Comparison of ENCODE assay signal across 17 cellular contexts in genomic region chr5:76209297-76209696, GRCh38.
DNase-seq lines count a peak whose midpoint lies in the region; ATAC-seq, FAIRE-seq and TF ChIP-seq lines count a peak whose summit lies in the region.
"Had no signal": no experiment of that assay in that cellular context is flagged by ENCODE, and none has a peak within 500 bp of the region (broad histone marks: within the 10 kb centered on the region; RNA-seq: fewer than 3 reads in every experiment).

No MANE protein-coding gene starts in this region.

- intact Hi-C loops in HCT116 (cut with micrococcal nuclease) = no loop called here
- intact Hi-C loops in PC-3 (cut with micrococcal nuclease) = no loop called here

- FAIRE-seq in urothelium cell line (lab: Jason Lieb, UNC) = no peak
- FAIRE-seq in GM12891 (lab: Jason Lieb, UNC) = no peak

- no peak overlapping the region for H2AFZ ChIP-seq in DND-41 (ENCODE audit: low read depth, low read length)
- no peak overlapping the region for H2AFZ ChIP-seq in HCT116 (ENCODE audit: low read depth, low read length, poor library complexity, severe bottlenecking)
- no peak overlapping the region for H2AFZ ChIP-seq in PC-3 (ENCODE audit: low read length)

- H3K27ac ChIP-seq in DND-41 (ENCODE audit: low read length) = no peak overlapping the region
- no peak overlapping the region for H3K27ac ChIP-seq in HCT116 (ENCODE audit: low read depth, low read length)
- H3K27ac ChIP-seq in PC-3 (ENCODE audit: low read length) = no peak overlapping the region
- H3K27ac ChIP-seq: BLaER1 treated with 17β-estradiol and CSF1 and Interleukin-3, amounts not matched to agents 10 nM and 100 nM; tibial nerve had no signal

- H3K27me3 ChIP-seq in DND-41 (ENCODE audit: insufficient read depth, low read length, poor library complexity) (no peaks in the 10 kb centered on the region), HCT116 (ENCODE audit: insufficient read depth, low read length) (peaks cover 11% of the 10 kb centered on the region), PC-3 (ENCODE audit: low read length) (peaks cover 4% of the 10 kb centered on the region; the same call in 1 of the 2 replicates)
- H3K27me3 ChIP-seq: BLaER1 treated with 17β-estradiol and CSF1 and Interleukin-3, amounts not matched to agents 10 nM and 100 nM; tibial nerve had no signal

- H4K20me1 ChIP-seq in DND-41 (ENCODE audit: insufficient read depth, low read length) (no peaks in the 10 kb centered on the region), HCT116 (ENCODE audit: insufficient read depth) (no peaks in the 10 kb centered on the region), PC-3 (ENCODE audit: low read length) (no peaks in the 10 kb centered on the region)
- H4K20me1 ChIP-seq: BLaER1 treated with 17β-estradiol and CSF1 and Interleukin-3, amounts not matched to agents 10 nM and 100 nM had no signal

- no peak overlapping the region for H3K4me2 ChIP-seq in DND-41 (ENCODE audit: insufficient read depth, low read length)
- H3K4me2 ChIP-seq in HCT116 (ENCODE audit: low read length) = no peak overlapping the region
- no peak overlapping the region for H3K4me2 ChIP-seq in PC-3 (ENCODE audit: low read length)
- H3K4me2 ChIP-seq: BLaER1 treated with 17β-estradiol and CSF1 and Interleukin-3, amounts not matched to agents 10 nM and 100 nM had no signal

- H3K4me1 ChIP-seq in DND-41 (ENCODE audit: insufficient read depth, low read length) (no peaks in the 10 kb centered on the region), HCT116 (ENCODE audit: control insufficient read depth in 1 of 2, insufficient read depth in 2 of 2, low read length in 2 of 2) (no peaks in the 10 kb centered on the region), PC-3 (ENCODE audit: insufficient read depth, low read length) (no peaks in the 10 kb centered on the region)

- no peak for DNase-seq in DND-41
- no peak for DNase-seq in HCT116 (ENCODE audit: low read depth, low spot score)
- DNase-seq in PC-3 = peak; percentile 6
- DNase-seq in iPS-NIHi11 (ENCODE audit: low spot score) = peak; percentile 32
- DNase-seq in urothelium cell line (ENCODE audit: low spot score) = no peak
- no peak for DNase-seq in GM12891 (ENCODE audit: insufficient read length, low spot score)
- DNase-seq: activated CD4-positive, alpha-beta T cell treated with anti-CD3 and anti-CD28 coated beads for 48 hours; anterior cingulate cortex; hypothalamus; IMR-90; NCI-H1436; right cardiac atrium; stimulated activated CD4-positive, alpha-beta T cell treated with anti-CD3 and anti-CD28 coated beads, Interleukin-15, amount 100 ng/mL, for 24 hours; stimulated activated naive CD4-positive, alpha-beta T cell had no signal

- H3K79me2 ChIP-seq in DND-41 (ENCODE audit: insufficient read depth, low read length) (no peaks in the 10 kb centered on the region), HCT116 (ENCODE audit: insufficient read depth, low read length) (no peaks in the 10 kb centered on the region), PC-3 (ENCODE audit: low read length) (no peaks in the 10 kb centered on the region)

- no peaks in the 10 kb centered on the region for H3F3A ChIP-seq in PC-3 (ENCODE audit: low read length, unreplicated experiment)

- RAD21 ChIA-PET in HCT116 (lab: Charles Lee; ENCODE audit: low non-redundant PET in 1 of 2, low total read pairs in 2 of 2, uncharacterized antibody in 2 of 2, unreplicated experiment in 2 of 2) = no interaction called here

- H3K4me3 ChIP-seq in DND-41 (ENCODE audit: low read depth in 1 of 2, low read length in 2 of 2) (no peak overlapping the region), HCT116 (replicated peaks in 1 of 2; ENCODE audit: low read depth in 1 of 2, low read length in 2 of 2) (no peak overlapping the region), PC-3 (ENCODE audit: low read length) (no peak overlapping the region)
- H3K4me3 ChIP-seq: BLaER1 treated with 17β-estradiol and CSF1 and Interleukin-3, amounts not matched to agents 10 nM and 100 nM; tibial nerve had no signal

- ATAC-seq in DND-41 (ENCODE audit: insufficient read depth, low read depth) (no peak), HCT116 (no peak), PC-3 (no peak), HG03196 (IDR thresholded peaks at IDR 0.05; ENCODE audit: unreplicated experiment) (no peak)
- ATAC-seq: right cardiac atrium had no signal

- H3K36me3 ChIP-seq in DND-41 (ENCODE audit: insufficient read depth, low read length) (no peaks in the 10 kb centered on the region), HCT116 (ENCODE audit: control insufficient read depth in 1 of 2, insufficient read depth in 2 of 2, low read length in 2 of 2) (no peaks in the 10 kb centered on the region), PC-3 (ENCODE audit: low read depth, low read length) (no peaks in the 10 kb centered on the region)
- H3K36me3 ChIP-seq: BLaER1 treated with 17β-estradiol and CSF1 and Interleukin-3, amounts not matched to agents 10 nM and 100 nM; tibial nerve had no signal

- H3K9me2 ChIP-seq in HCT116 (ENCODE audit: insufficient read depth) = no peaks in the 10 kb centered on the region
- no peaks in the 10 kb centered on the region for H3K9me2 ChIP-seq in PC-3 (replicated peaks; ENCODE audit: low read length)

- BruUV-seq in HCT116 (replicated peaks; lab: Mats Ljungman, UMichigan) (no TSS peak), PC-3 (replicated peaks; lab: Mats Ljungman, UMichigan) (no TSS peak)

- no peak; the same call in 1 of the 2 replicates for TF ChIP-seq RAD21 in HCT116 (IDR thresholded peaks at IDR 0.05; ENCODE audit: low read depth)

- TF ChIP-seq POLR2A in HCT116 (IDR thresholded peaks at IDR 0.05; ENCODE audit: borderline replicate concordance, extremely low read depth, insufficient read depth, insufficient read length) = no peak
- no peak for TF ChIP-seq POLR2A in GM12891 (IDR thresholded peaks at IDR 0.05; ENCODE audit: low read depth, low read length)

- POLR2A ChIA-PET in HCT116 (lab: Charles Lee) (no interaction called here), PC-3 (lab: Charles Lee; ENCODE audit: unreplicated experiment) (no interaction called here)

- H3K9me3 ChIP-seq in DND-41 (ENCODE audit: insufficient read depth, low read length, severe bottlenecking) (no peaks in the 10 kb centered on the region), HCT116 (ENCODE audit: control insufficient read depth in 1 of 2, insufficient read depth in 1 of 2, low read depth in 1 of 2, low read length in 2 of 2) (no peaks in the 10 kb centered on the region), PC-3 (ENCODE audit: low read length) (no peaks in the 10 kb centered on the region)

- peak; percentile 38 for TF ChIP-seq CTCF in DND-41 (IDR thresholded peaks at IDR 0.05; ENCODE audit: borderline replicate concordance, extremely low read depth, low read length, poor library complexity, severe bottlenecking)
- TF ChIP-seq CTCF in HCT116 (IDR thresholded peaks at IDR 0.05 in 2 of 3, conservative IDR thresholded peaks at IDR 0.05 in 1 of 3; ENCODE audit: borderline replicate concordance in 1 of 3, insufficient read depth in 1 of 3, low read depth in 2 of 3, low read length in 2 of 3) = peak in 2 of 3 experiments; percentile 33 to 42; a peak in 3 of 6 replicates
- peak; percentile 31; the same call in 1 of the 2 replicates for TF ChIP-seq CTCF in PC-3 (conservative IDR thresholded peaks at IDR 0.05; ENCODE audit: low read depth, low read length)

- H3K9ac ChIP-seq in DND-41 (ENCODE audit: low read depth, low read length) (no peak overlapping the region), HCT116 (ENCODE audit: low read length) (no peak overlapping the region), PC-3 (ENCODE audit: low read length) (no peak overlapping the region)
- H3K9ac ChIP-seq: BLaER1 treated with 17β-estradiol and CSF1 and Interleukin-3, amounts not matched to agents 10 nM and 100 nM had no signal

- CTCF ChIA-PET in HCT116 (lab: Charles Lee) = interaction anchor here (1.0 kb wide), 1 partner anchor 34 kb away, joined by 3 read pairs; no protein-coding TSS in a partner anchor
- CTCF ChIA-PET in PC-3 (lab: Charles Lee) = no interaction called here

TF ChIP-seq in HCT116, 20 proteins besides CTCF, POLR2A, EP300 and RAD21 (continues in another document):
- TF ChIP-seq TCF7L2 (IDR thresholded peaks at IDR 0.05; ENCODE audit: borderline replicate concordance, extremely low read depth, insufficient read depth, insufficient read length) = no peak
- TF ChIP-seq EZH2phosphoT487 (IDR thresholded peaks at IDR 0.05; ENCODE audit: borderline replicate concordance) = no peak
- TF ChIP-seq ELF1 (IDR thresholded peaks at IDR 0.05; ENCODE audit: borderline replicate concordance, low read depth) = no peak
- no peak for TF ChIP-seq ZFX (IDR thresholded peaks at IDR 0.05)
- no peak for TF ChIP-seq YY1 (IDR thresholded peaks at IDR 0.05; ENCODE audit: extremely low read depth, insufficient replicate concordance, low read depth, low read length)
- no peak for TF ChIP-seq SRF (IDR thresholded peaks at IDR 0.05; ENCODE audit: low read depth)

TF ChIP-seq in GM12891, 5 proteins besides CTCF, POLR2A, EP300 and RAD21:
- no peak for TF ChIP-seq TAF1 (IDR thresholded peaks at IDR 0.05; ENCODE audit: low read depth, low read length)
- no peak for TF ChIP-seq POLR2AphosphoS5 (IDR thresholded peaks at IDR 0.05; ENCODE audit: low read depth, low read length)
- TF ChIP-seq PAX5 (IDR thresholded peaks at IDR 0.05; ENCODE audit: insufficient read depth, low read length, severe bottlenecking) = no peak
- no peak for TF ChIP-seq SPI1 (IDR thresholded peaks at IDR 0.05; ENCODE audit: low read depth, low read length)
- TF ChIP-seq POU2F2 (IDR thresholded peaks at IDR 0.05; ENCODE audit: low read depth, low read length) = no peak
TF ChIP-seq in GM12891: peak in this region for 0.

Comparison
In these comparisons a context has a peak if more than half of its experiments do, and no peak if none do; other contexts are left out.
1. DNase-seq: peak in PC-3 (single experiment) and iPS-NIHi11 (single experiment); none in DND-41 (single experiment), HCT116 (single experiment), urothelium cell line (single experiment) and GM12891 (single experiment).
2. Peak in every context shown above with its lines, with median percentiles within 50 percentile points of each other: CTCF ChIP-seq.